In the genomic region with DNA sequence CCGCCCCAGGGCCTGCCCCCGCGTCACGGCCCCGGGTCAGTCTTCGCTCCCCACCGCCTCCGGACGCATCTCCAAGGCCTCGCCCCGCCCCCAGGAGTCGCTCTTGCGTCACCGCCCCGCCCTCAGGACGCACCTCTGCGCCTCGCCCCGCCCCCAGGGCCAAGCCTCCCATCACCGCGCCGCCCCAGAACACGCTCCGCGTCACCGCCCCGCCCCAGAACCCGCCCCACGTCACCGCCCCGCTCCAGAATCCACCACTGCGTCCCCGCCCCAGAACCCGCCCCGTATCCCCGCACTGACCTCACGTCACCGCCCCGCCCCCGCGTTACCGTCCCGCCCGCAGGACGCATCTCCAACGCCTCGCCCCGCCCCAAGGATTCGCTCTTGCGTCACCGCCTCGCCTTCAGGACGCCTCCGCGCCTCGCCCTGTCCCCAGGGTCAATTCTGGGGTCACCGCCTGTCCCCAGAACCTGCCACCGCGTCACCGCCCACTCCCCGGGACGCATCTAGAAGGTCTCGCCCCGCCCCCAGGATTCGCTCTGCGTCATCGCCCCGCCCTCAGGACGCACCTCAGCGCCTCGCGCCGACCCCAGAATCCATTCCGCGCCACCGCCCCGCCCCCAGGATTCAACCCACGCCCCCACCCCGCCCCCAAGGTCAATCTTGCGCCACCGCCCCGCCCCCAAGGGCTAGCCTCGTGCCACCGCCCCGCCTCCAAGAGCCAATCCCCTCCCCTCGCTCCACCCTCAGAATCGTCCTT, we compare ENCODE assay signal across 8 cellular contexts. TPM values are rescaled to one million over a fixed set of nuclear protein-coding genes. Genes with fewer than 3 reads are reported as not detected.
DNase-seq lines count a peak whose midpoint lies in the region; ATAC-seq and TF ChIP-seq lines count a peak whose summit lies in the region.

No MANE protein-coding gene starts in this region.

- peaks cover 15% of the 10 kb centered on the region; the same call in 1 of the 2 replicates for H3K79me2 ChIP-seq in PC-9 (ENCODE audit: low read depth)

- H3K4me1 ChIP-seq in PC-9 (replicated peaks; ENCODE audit: insufficient read depth) (peaks cover 17% of the 10 kb centered on the region), muscle layer of colon (ENCODE audit: insufficient read depth, low read length) (peaks cover 29% of the 10 kb centered on the region)

- H3K36me3 ChIP-seq in PC-9 (ENCODE audit: low read depth) (no peaks in the 10 kb centered on the region), muscle layer of colon (ENCODE audit: insufficient read depth, low read length) (no peaks in the 10 kb centered on the region)

- H3K27ac ChIP-seq in PC-9 (peak overlapping the region; percentile 78), muscle layer of colon (ENCODE audit: low read depth, low read length) (peak overlapping the region; percentile 98)

- H3K27me3 ChIP-seq in PC-9 (ENCODE audit: insufficient read depth, low read depth) (no peaks in the 10 kb centered on the region), muscle layer of colon (ENCODE audit: control insufficient read depth in 1 of 2, insufficient read depth in 2 of 2, low read length in 2 of 2) (no peaks in the 10 kb centered on the region)

- POLR2A ChIA-PET in PC-9 (lab: Charles Lee; ENCODE audit: unreplicated experiment) = no interaction called here

- peak; percentile 89 for DNase-seq in DMS114 treated with DMSO at 0.1 percent for 48 hours (lab: John Stamatoyannopoulos, UW; ENCODE audit: unreplicated experiment)
- peak; percentile 99 for DNase-seq in KG1 (lab: John Stamatoyannopoulos, UW)
- peak; percentile 83 to 99 for DNase-seq in PC-9
- DNase-seq in activated T-cell treated with anti-CD3 and anti-CD28 coated beads, Interleukin-2, amount 50 U/mL, for 48 hours = peak; percentile 100
- peak; percentile 100 for DNase-seq in stimulated activated CD8-positive, alpha-beta memory T cell treated with anti-CD3 and anti-CD28 coated beads, Interleukin-7, amount 100 ng/mL, for 1 hour (ENCODE audit: low read depth in 2 of 2)

- ATAC-seq in GM21723 (IDR thresholded peaks at IDR 0.05; ENCODE audit: unreplicated experiment) = peak; percentile 42
- ATAC-seq in esophagus mucosa = peak; percentile 81

- H2AFZ ChIP-seq in PC-9 = no peak overlapping the region; the same call in 1 of the 2 replicates

- intact Hi-C loops in PC-9 (cut with micrococcal nuclease; ENCODE audit: unreplicated experiment) = loop anchor here (1.0 to 10.0 kb wide), 6 partner anchors 93 to 620 kb away; partner anchors contain the start of genes DDI2 and TMEM51

- no peak overlapping the region for H3K4me2 ChIP-seq in PC-9

- BruUV-seq in PC-9 (replicated peaks; lab: Mats Ljungman, UMichigan) = no TSS peak

- no peaks in the 10 kb centered on the region for H4K20me1 ChIP-seq in PC-9 (ENCODE audit: insufficient read depth)

- H3K4me3 ChIP-seq in PC-9 (peak overlapping the region; percentile 43; the same call in 1 of the 2 replicates), muscle layer of colon (ENCODE audit: low read depth in 1 of 2, low read length in 2 of 2) (no peak overlapping the region)

- no peak overlapping the region for H3K9ac ChIP-seq in muscle layer of colon (ENCODE audit: low read length)

- H3K9me3 ChIP-seq in PC-9 (ENCODE audit: insufficient read depth, low read depth) (no peaks in the 10 kb centered on the region), muscle layer of colon (ENCODE audit: low read length) (no peaks in the 10 kb centered on the region)

- CTCF ChIA-PET in PC-9 (lab: Charles Lee) = no interaction called here

- peaks cover 25% of the 10 kb centered on the region for H3F3A ChIP-seq in PC-9 (ENCODE audit: insufficient read depth, low read depth)

- no peaks in the 10 kb centered on the region for H3K9me2 ChIP-seq in PC-9 (ENCODE audit: insufficient read depth)

- TF ChIP-seq CTCF in PC-9 (conservative IDR thresholded peaks at IDR 0.05) = no peak

RNA-seq across cellular contexts. Expression of gene CASP9, which starts 0.4 kb away (rescaled TPM):
- total RNA-seq in PC-9 (2021) (12.4 and 16.6 TPM in 2 replicates), esophagus mucosa (10.1 TPM)

RNA-seq across cellular contexts. Expression of gene DNAJC16, which starts 2.2 kb away (rescaled TPM):
- total RNA-seq in PC-9 (2021) = 12.0 and 18.8 TPM in 2 replicates
- 19.8 TPM for total RNA-seq in esophagus mucosa

RNA-seq across cellular contexts. Expression of gene CELA2B, which starts 48.6 kb away (rescaled TPM):
- total RNA-seq in PC-9 (2021) = not detected in 2 replicates
- total RNA-seq in esophagus mucosa = not detected
